In genomic region chr2:136104977-136105376, GRCh38 we compare ENCODE assay signal across 15 cellular contexts. TPM values are rescaled to one million over a fixed set of nuclear protein-coding genes. Genes with fewer than 3 reads are reported as not detected.
DNase-seq lines count a peak whose midpoint lies in the region; ATAC-seq and TF ChIP-seq lines count a peak whose summit lies in the region.
"Had no signal": no experiment of that assay in that cellular context is flagged by ENCODE, and none has a peak within 500 bp of the region (broad histone marks: within the 10 kb centered on the region; RNA-seq: fewer than 3 reads in every experiment).

No MANE protein-coding gene starts in this region.

- no peak for TF ChIP-seq CTCF in PC-3 (conservative IDR thresholded peaks at IDR 0.05; ENCODE audit: low read depth, low read length)
- TF ChIP-seq CTCF in neutrophil (IDR thresholded peaks at IDR 0.05) = no peak

- H3K4me2 ChIP-seq in PC-3 (ENCODE audit: low read length) = no peak overlapping the region

- DNase-seq in NOMO-1 treated with DMSO at 0.1 percent for 48 hours (lab: John Stamatoyannopoulos, UW; ENCODE audit: unreplicated experiment) (peak; percentile 12), NOMO-1 treated with dmso at 0.1 percent for 144 hours (lab: John Stamatoyannopoulos, UW; ENCODE audit: unreplicated experiment) (no peak), NCI-H2029 (lab: John Stamatoyannopoulos, UW) (peak; percentile 82), PC-3 (peak; percentile 50), NCI-H2107 treated with DMSO at 0.1 percent for 48 hours (lab: John Stamatoyannopoulos, UW; ENCODE audit: unreplicated experiment) (no peak)
- DNase-seq: C1 segment of cervical spinal cord, GF-D8, KBM-7, SIG-M5, T-helper 2 cell had no signal

- POLR2A ChIA-PET in PC-3 (lab: Charles Lee; ENCODE audit: unreplicated experiment) = no interaction called here

- H3K36me3 ChIP-seq in PC-3 (ENCODE audit: low read depth, low read length) (no peaks in the 10 kb centered on the region), neutrophil (no peaks in the 10 kb centered on the region)

- H3K9me3 ChIP-seq in PC-3 (ENCODE audit: low read length) (no peaks in the 10 kb centered on the region), neutrophil (no peaks in the 10 kb centered on the region)

- ATAC-seq in PC-3 = peak; percentile 49
- ATAC-seq in HG03571 (IDR thresholded peaks at IDR 0.05; ENCODE audit: unreplicated experiment) = no peak
- no peak for ATAC-seq in HG03196 (IDR thresholded peaks at IDR 0.05; ENCODE audit: unreplicated experiment)
- ATAC-seq: HCT116, Panc1 had no signal

- CTCF ChIA-PET in PC-3 (lab: Charles Lee) = no interaction called here

- intact Hi-C loops in PC-3 (cut with micrococcal nuclease) = no loop called here

- H3K27me3 ChIP-seq in PC-3 (ENCODE audit: low read length) (peaks cover 31% of the 10 kb centered on the region), neutrophil (no peaks in the 10 kb centered on the region)

- no peaks in the 10 kb centered on the region for H3F3A ChIP-seq in PC-3 (ENCODE audit: low read length, unreplicated experiment)

- H3K4me1 ChIP-seq in PC-3 (ENCODE audit: insufficient read depth, low read length) = no peaks in the 10 kb centered on the region
- H3K4me1 ChIP-seq in neutrophil (ENCODE audit: control insufficient read depth in 1 of 2, insufficient read depth in 1 of 2, low read depth in 1 of 2, low read length in 1 of 2) = peaks cover 25 to 35% of the 10 kb centered on the region in 2 experiments

- no peak overlapping the region for H2AFZ ChIP-seq in PC-3 (ENCODE audit: low read length)

- H4K20me1 ChIP-seq in PC-3 (ENCODE audit: low read length) = no peaks in the 10 kb centered on the region

- H3K27ac ChIP-seq in PC-3 (ENCODE audit: low read length) = no peak overlapping the region
- peak overlapping the region; percentile 50 for H3K27ac ChIP-seq in neutrophil

- H3K9ac ChIP-seq in PC-3 (ENCODE audit: low read length) = no peak overlapping the region

- no peak overlapping the region for H3K4me3 ChIP-seq in PC-3 (ENCODE audit: low read length)
- no peak overlapping the region for H3K4me3 ChIP-seq in neutrophil (ENCODE audit: low read depth in 1 of 2, low read length in 1 of 2)

- H3K9me2 ChIP-seq in PC-3 (replicated peaks; ENCODE audit: low read length) = no peaks in the 10 kb centered on the region

- no peaks in the 10 kb centered on the region for H3K79me2 ChIP-seq in PC-3 (ENCODE audit: low read length)

- no TSS peak for BruUV-seq in PC-3 (replicated peaks; lab: Mats Ljungman, UMichigan)

RNA-seq across cellular contexts. Expression of gene CXCR4, which starts 13.0 kb away (rescaled TPM):
- total RNA-seq in PC-3 (2014; rRNA removed) = 2.1 TPM in 1 of 2 replicates, not detected in the other

Comparison
In these comparisons a context has a peak if more than half of its experiments do, and no peak if none do; other contexts are left out.
1. DNase-seq: peak in NOMO-1 treated with DMSO at 0.1 percent for 48 hours (single experiment), NCI-H2029 (single experiment) and PC-3 (single experiment); none in NOMO-1 treated with dmso at 0.1 percent for 144 hours (single experiment) and NCI-H2107 treated with DMSO at 0.1 percent for 48 hours (single experiment).